ENCODE assay signal across 15 cellular contexts in the genomic region with DNA sequence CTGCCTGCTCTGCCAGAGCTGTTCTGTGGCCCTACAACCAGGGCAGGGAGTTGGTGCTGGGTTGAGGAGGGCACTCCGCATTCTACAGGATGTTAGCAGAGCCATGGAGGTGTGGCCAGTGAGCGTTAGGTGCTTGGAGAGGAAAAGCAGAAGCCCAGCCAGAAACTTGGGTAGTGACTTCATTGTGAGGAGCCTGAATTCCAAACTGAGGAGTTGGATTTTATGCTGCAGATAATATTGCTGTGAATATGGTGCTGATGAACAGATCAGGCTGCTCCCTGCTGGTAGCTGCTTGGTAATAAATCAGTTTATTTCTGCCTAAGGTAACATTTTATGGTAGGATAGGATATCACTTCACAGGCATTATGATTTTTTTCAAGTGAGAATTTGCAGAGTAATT. TPM values are rescaled to one million over a fixed set of nuclear protein-coding genes. Genes with fewer than 3 reads are reported as not detected.
DNase-seq lines count a peak whose midpoint lies in the region; ATAC-seq and TF ChIP-seq lines count a peak whose summit lies in the region.
"Had no signal": no experiment of that assay in that cellular context is flagged by ENCODE, and none has a peak within 500 bp of the region (broad histone marks: within the 10 kb centered on the region; RNA-seq: fewer than 3 reads in every experiment).

No MANE protein-coding gene starts in this region.

- no peak for TF ChIP-seq POLR2A in IMR-90 (IDR thresholded peaks at IDR 0.05; ENCODE audit: low read depth, low read length)

- H3K27me3 ChIP-seq in IMR-90 (ENCODE audit: control insufficient read depth, insufficient read depth, low read length) (0 out of 2 replicates have a peak, but pooled peaks cover 2% of the 10 kb centered on the region), lower lobe of right lung (ENCODE audit: low read depth) (no peaks in the 10 kb centered on the region)

- H3K18ac ChIP-seq in IMR-90 (ENCODE audit: low read depth, low read length): no peak overlapping the region

- dilution Hi-C loops in IMR-90 (cut with HindIII; ENCODE audit: low sequenced_read_pairs, unreplicated experiment): no loop called here

- no peak overlapping the region for H2AK5ac ChIP-seq in IMR-90 (ENCODE audit: low read depth, low read length)

- no peak overlapping the region for H4K8ac ChIP-seq in IMR-90 (ENCODE audit: low read depth in 2 of 2, low read length in 2 of 2)

- H4K5ac ChIP-seq in IMR-90 (ENCODE audit: low read depth, low read length): no peak overlapping the region

- H3K4me1 ChIP-seq in IMR-90 (ENCODE audit: control insufficient read depth, insufficient read depth, low read length): no peaks in the 10 kb centered on the region
- H3K4me1 ChIP-seq in lower lobe of right lung: no peaks in the 10 kb centered on the region
- H3K4me1 ChIP-seq: psoas muscle had no signal

- H3K4ac ChIP-seq in IMR-90 (ENCODE audit: low read depth, low read length): no peak overlapping the region

- peak overlapping the region; percentile 72 for H2AFZ ChIP-seq in IMR-90 (replicated peaks; ENCODE audit: low read length, poor library complexity)

- in situ Hi-C loops in IMR-90 (cut with MboI; ENCODE audit: low sequenced_read_pairs) (no loop called here), astrocyte of the cerebellum (cut with HindIII; ENCODE audit: low sequenced_read_pairs) (no loop called here)

- H3K9me3 ChIP-seq in IMR-90 (ENCODE audit: control insufficient read depth, insufficient read depth, low read length): no peaks in the 10 kb centered on the region
- H3K9me3 ChIP-seq in lower lobe of right lung: no peaks in the 10 kb centered on the region
- H3K9me3 ChIP-seq: psoas muscle had no signal

- no peak overlapping the region for H2BK5ac ChIP-seq in IMR-90 (ENCODE audit: low read depth, low read length, poor library complexity, severe bottlenecking)

- no peak overlapping the region for H3K4me3 Mint-ChIP-seq in stimulated activated naive CD8-positive, alpha-beta T cell treated with anti-CD3 and anti-CD28 coated beads, Interleukin-15, amount 100 ng/mL, for 72 hours
- H3K4me3 Mint-ChIP-seq: activated CD4-positive, alpha-beta T cell treated with anti-CD3 and anti-CD28 coated beads, Interleukin-2, amount 10 ng/mL, durations not matched to agents 7 days and 5 days; activated naive CD8-positive, alpha-beta T cell treated with anti-CD3 and anti-CD28 coated beads, Interleukin-2, amount 10 ng/mL, durations not matched to agents 7 days and 5 days had no signal

- no peak overlapping the region for H3K27ac ChIP-seq in IMR-90 (ENCODE audit: insufficient read depth, low read length)
- no peak overlapping the region for H3K27ac ChIP-seq in lower lobe of right lung
- H3K27ac ChIP-seq: HL-60, psoas muscle had no signal

- no peaks in the 10 kb centered on the region for H4K20me1 ChIP-seq in IMR-90 (ENCODE audit: insufficient read depth, low read length)

- H2BK120ac ChIP-seq in IMR-90 (ENCODE audit: low read depth, low read length): no peak overlapping the region

- no peak overlapping the region for H3K14ac ChIP-seq in IMR-90 (replicated peaks; ENCODE audit: low read depth, low read length)

- no peak overlapping the region for H3K56ac ChIP-seq in IMR-90 (ENCODE audit: extremely low read depth, insufficient read depth, low read length)

- no peaks in the 10 kb centered on the region for H3K9me3 Mint-ChIP-seq in stimulated activated naive CD8-positive, alpha-beta T cell treated with anti-CD3 and anti-CD28 coated beads, Interleukin-15, amount 100 ng/mL, for 72 hours
- H3K9me3 Mint-ChIP-seq: activated CD4-positive, alpha-beta T cell treated with anti-CD3 and anti-CD28 coated beads, Interleukin-2, amount 10 ng/mL, durations not matched to agents 7 days and 5 days; activated naive CD8-positive, alpha-beta T cell treated with anti-CD3 and anti-CD28 coated beads, Interleukin-2, amount 10 ng/mL, durations not matched to agents 7 days and 5 days had no signal

- no peak overlapping the region for H2BK15ac ChIP-seq in IMR-90 (ENCODE audit: low read depth, low read length)

- H3K4me1 Mint-ChIP-seq in stimulated activated naive CD8-positive, alpha-beta T cell treated with anti-CD3 and anti-CD28 coated beads, Interleukin-15, amount 100 ng/mL, for 72 hours: peaks cover 6% of the 10 kb centered on the region

- BruUV-seq in IMR-90 (replicated peaks; lab: Mats Ljungman, UMichigan): no TSS peak

- peak; percentile 72 for ATAC-seq in IMR-90 (ENCODE audit: low read depth)
- peak; percentile 71 to 73 for ATAC-seq in lower lobe of right lung
- no peak for ATAC-seq in stimulated activated naive CD8-positive, alpha-beta T cell treated with anti-CD3 and anti-CD28 coated beads, Interleukin-15, amount 100 ng/mL, for 72 hours
- ATAC-seq in activated CD4-positive, CD25-positive, alpha-beta regulatory T cell treated with anti-CD3 and anti-CD28 coated beads, Interleukin-2, amount 50 U/mL, for 24 hours: no peak
- ATAC-seq: esophagus mucosa, psoas muscle had no signal

- WGBS in IMR-90 (ENCODE audit: extremely low coverage in 2 of 2, insufficient read length in 1 of 2), 2 experiments: 45% methylated on average over 2 of the region's 2 CpGs; no CpG with 5 or more reads in 1 of the 2 experiments

- no peaks in the 10 kb centered on the region for H3K79me1 ChIP-seq in IMR-90 (ENCODE audit: low read depth in 1 of 2, low read length in 2 of 2)

- CTCF ChIA-PET in IMR-90 (lab: Yijun Ruan, JAX): no interaction called here

- H3K27me3 Mint-ChIP-seq in stimulated activated naive CD8-positive, alpha-beta T cell treated with anti-CD3 and anti-CD28 coated beads, Interleukin-15, amount 100 ng/mL, for 72 hours: no peaks in the 10 kb centered on the region
- H3K27me3 Mint-ChIP-seq: activated CD4-positive, alpha-beta T cell treated with anti-CD3 and anti-CD28 coated beads, Interleukin-2, amount 10 ng/mL, durations not matched to agents 7 days and 5 days; activated naive CD8-positive, alpha-beta T cell treated with anti-CD3 and anti-CD28 coated beads, Interleukin-2, amount 10 ng/mL, durations not matched to agents 7 days and 5 days had no signal

- H3K4me2 ChIP-seq in IMR-90 (ENCODE audit: low read depth, low read length): no peak overlapping the region

- no peak overlapping the region for H2BK20ac ChIP-seq in IMR-90 (ENCODE audit: low read depth, low read length)

- H3K36me3 ChIP-seq in IMR-90 (ENCODE audit: control insufficient read depth, insufficient read depth, low read length) (no peaks in the 10 kb centered on the region), lower lobe of right lung (no peaks in the 10 kb centered on the region)

- no peak; the same call in 1 of the 2 replicates for TF ChIP-seq CTCF in IMR-90 (conservative IDR thresholded peaks at IDR 0.05; ENCODE audit: low read depth, low read length)
- no peak for TF ChIP-seq CTCF in astrocyte of the cerebellum (IDR thresholded peaks at IDR 0.05; ENCODE audit: low read depth, low read length, missing control alignments)
- no peak for TF ChIP-seq CTCF in lower lobe of right lung (IDR thresholded peaks at IDR 0.05)

- peak; percentile 18 for DNase-seq in EH (ENCODE audit: low read depth)
- DNase-seq in IMR-90: peak; percentile 47
- peak; percentile 34 for DNase-seq in astrocyte of the cerebellum (ENCODE audit: low read depth)
- no peak for DNase-seq in lower lobe of right lung
- no peak for DNase-seq in effector CD4-positive, alpha-beta T cell
- no peak for DNase-seq in glomerular visceral epithelial cell (ENCODE audit: extremely low spot score)
- no peak for DNase-seq in stimulated activated naive CD8-positive, alpha-beta T cell treated with anti-CD3 and anti-CD28 coated beads, Interleukin-15, amount 100 ng/mL, for 72 hours
- DNase-seq: activated CD4-positive, alpha-beta T cell treated with anti-CD3 and anti-CD28 coated beads, Interleukin-2, amount 10 ng/mL, durations not matched to agents 7 days and 5 days; activated naive CD8-positive, alpha-beta T cell treated with anti-CD3 and anti-CD28 coated beads, Interleukin-2, amount 10 ng/mL, durations not matched to agents 7 days and 5 days; NCI-H146; psoas muscle; SIG-M5 had no signal

- no peak overlapping the region for H3K23ac ChIP-seq in IMR-90 (ENCODE audit: low read depth, low read length)

- H3K9ac ChIP-seq in IMR-90 (ENCODE audit: low read depth, low read length): no peak overlapping the region

- H4K91ac ChIP-seq in IMR-90 (ENCODE audit: insufficient read depth, low read depth, low read length): no peak overlapping the region

- no peak for TF ChIP-seq RAD21 in IMR-90 (IDR thresholded peaks at IDR 0.05; ENCODE audit: low read length)

- no peak overlapping the region for H3K27ac Mint-ChIP-seq in stimulated activated naive CD8-positive, alpha-beta T cell treated with anti-CD3 and anti-CD28 coated beads, Interleukin-15, amount 100 ng/mL, for 72 hours
- H3K27ac Mint-ChIP-seq: activated CD4-positive, alpha-beta T cell treated with anti-CD3 and anti-CD28 coated beads, Interleukin-2, amount 10 ng/mL, durations not matched to agents 7 days and 5 days; activated naive CD8-positive, alpha-beta T cell treated with anti-CD3 and anti-CD28 coated beads, Interleukin-2, amount 10 ng/mL, durations not matched to agents 7 days and 5 days had no signal

- intact Hi-C loops in IMR-90 (cut with micrococcal nuclease): no loop called here
- intact Hi-C loops in lower lobe of right lung (cut with DNase I): no loop called here

- no peaks in the 10 kb centered on the region for H3K9me1 ChIP-seq in IMR-90 (ENCODE audit: insufficient read depth, low read length)

- POLR2A ChIA-PET in IMR-90 (lab: Charles Lee; ENCODE audit: unreplicated experiment): no interaction called here

- no peak overlapping the region for H2AK9ac ChIP-seq in IMR-90 (replicated peaks; ENCODE audit: low read depth, low read length, poor library complexity)

- H3K4me3 ChIP-seq in IMR-90 (ENCODE audit: insufficient read depth, low read depth, low read length) (no peak overlapping the region), astrocyte of the cerebellum (ENCODE audit: low read depth, low read length) (no peak overlapping the region), lower lobe of right lung (no peak overlapping the region)
- H3K4me3 ChIP-seq: psoas muscle had no signal

TF ChIP-seq in IMR-90, 13 proteins besides CTCF, POLR2A, EP300 and RAD21 (continues in another document):
- TF ChIP-seq CHD1 (IDR thresholded peaks at IDR 0.05; ENCODE audit: low read depth, low read length) (no peak), FOS (IDR thresholded peaks at IDR 0.05; ENCODE audit: low read depth, low read length) (no peak), CEBPB (IDR thresholded peaks at IDR 0.05; ENCODE audit: low read depth, low read length) (no peak), MAFK (IDR thresholded peaks at IDR 0.05; ENCODE audit: low read depth, low read length) (no peak), RCOR1 (IDR thresholded peaks at IDR 0.05; ENCODE audit: insufficient replicate concordance, low read length) (no peak), RFX5 (IDR thresholded peaks at IDR 0.05; ENCODE audit: low read depth, low read length) (no peak)

RNA-seq across cellular contexts. Expression of a gene that starts 7.1 kb away (rescaled TPM):
- total RNA-seq in IMR-90 (2012; rRNA removed): not detected in 2 replicates
- not detected in 2 replicates for polyA plus RNA-seq in IMR-90 (2012; rRNA removed)
- not detected in 2 replicates for polyA plus RNA-seq in IMR-90 (2012; cell fraction: cytosol; rRNA removed)
- polyA plus RNA-seq in IMR-90 (2012; cell fraction: nucleus; rRNA removed; ENCODE audit: low replicate concordance): not detected in 2 replicates
- 1.0 TPM for total RNA-seq in lower lobe of right lung
- total RNA-seq: activated CD4-positive, alpha-beta T cell treated with anti-CD3 and anti-CD28 coated beads, Interleukin-2, amount 10 ng/mL, durations not matched to agents 7 days and 5 days; activated naive CD8-positive, alpha-beta T cell treated with anti-CD3 and anti-CD28 coated beads, Interleukin-2, amount 10 ng/mL, durations not matched to agents 7 days and 5 days; esophagus mucosa; psoas muscle had no signal
- polyA plus RNA-seq: psoas muscle had no signal

Comparison
In these comparisons a context has a peak if more than half of its experiments do, and no peak if none do; other contexts are left out.
1. DNase-seq: peak in EH (single experiment), IMR-90 (single experiment) and astrocyte of the cerebellum (single experiment); none in lower lobe of right lung (single experiment), effector CD4-positive, alpha-beta T cell (single experiment), glomerular visceral epithelial cell (single experiment) and stimulated activated naive CD8-positive, alpha-beta T cell treated with anti-CD3 and anti-CD28 coated beads, Interleukin-15, amount 100 ng/mL, for 72 hours (0 of 2).
2. ATAC-seq: peak in IMR-90 (single experiment) and lower lobe of right lung (2 of 2); none in stimulated activated naive CD8-positive, alpha-beta T cell treated with anti-CD3 and anti-CD28 coated beads, Interleukin-15, amount 100 ng/mL, for 72 hours (single experiment) and activated CD4-positive, CD25-positive, alpha-beta regulatory T cell treated with anti-CD3 and anti-CD28 coated beads, Interleukin-2, amount 50 U/mL, for 24 hours (0 of 2).